10 cellular contexts compared by ENCODE assay signal in genomic region chr16:64416232-64417010, GRCh38.
A peak's percentile ranks its signal among the peaks of the same experiment; 100 is the strongest.
DNase-seq lines count a peak whose midpoint lies in the region; ATAC-seq and TF ChIP-seq lines count a peak whose summit lies in the region.
"Had no signal": no experiment of that assay in that cellular context is flagged by ENCODE, and none has a peak within 500 bp of the region (broad histone marks: within the 10 kb centered on the region; RNA-seq: fewer than 3 reads in every experiment).

No MANE protein-coding gene starts in this region.

- H3K27me3 ChIP-seq in heart left ventricle = no peaks in the 10 kb centered on the region
- no peaks in the 10 kb centered on the region for H3K27me3 ChIP-seq in SK-N-SH (ENCODE audit: insufficient read depth)
- H3K27me3 ChIP-seq in upper lobe of right lung = no peaks in the 10 kb centered on the region

- H3K36me3 ChIP-seq in heart left ventricle = no peaks in the 10 kb centered on the region
- H3K36me3 ChIP-seq in SK-N-SH (replicated peaks in 1 of 2; ENCODE audit: control insufficient read depth in 1 of 2, insufficient read depth in 2 of 2, low read length in 1 of 2) = no peaks in the 10 kb centered on the region
- no peaks in the 10 kb centered on the region for H3K36me3 ChIP-seq in upper lobe of right lung

- DNase-seq in heart left ventricle (no peak), cardiac septum (ENCODE audit: low spot score) (no peak), SK-N-SH (no peak), hepatic stellate cell (ENCODE audit: low spot score) (peak; percentile 9), upper lobe of right lung (no peak), NCI-H1436 (lab: John Stamatoyannopoulos, UW) (no peak), GDM1 (lab: John Stamatoyannopoulos, UW) (no peak)

- TF ChIP-seq POLR2A in heart left ventricle (IDR thresholded peaks at IDR 0.05) = no peak

- H3K9ac ChIP-seq in SK-N-SH = peak overlapping the region; percentile 2; the same call in 1 of the 2 replicates

- no peak for TF ChIP-seq RAD21 in SK-N-SH (IDR thresholded peaks at IDR 0.05; ENCODE audit: low read length)

- TF ChIP-seq CTCF in heart left ventricle (IDR thresholded peaks at IDR 0.05) = no peak
- no peak for TF ChIP-seq CTCF in SK-N-SH (IDR thresholded peaks at IDR 0.05)
- TF ChIP-seq CTCF in upper lobe of right lung (IDR thresholded peaks at IDR 0.05) = no peak

- H3K9me3 ChIP-seq in heart left ventricle (no peaks in the 10 kb centered on the region), SK-N-SH (no peaks in the 10 kb centered on the region), upper lobe of right lung (no peaks in the 10 kb centered on the region)

- POLR2A ChIA-PET in SK-N-SH (lab: Yijun Ruan, JAX) = no interaction called here

- no peaks in the 10 kb centered on the region for H3K9me2 ChIP-seq in SK-N-SH

- H3K4me3 ChIP-seq in heart left ventricle = peak overlapping the region in 10 of 12 donors; percentile 7 to 49 (median 36)
- peak overlapping the region; percentile 13 to 27; a peak in 3 of 4 replicates for H3K4me3 ChIP-seq in SK-N-SH (ENCODE audit: low read depth in 2 of 2, low read length in 1 of 2)
- H3K4me3 ChIP-seq in upper lobe of right lung = peak overlapping the region; percentile 36
- H3K4me3 ChIP-seq: K562 had no signal

- ATAC-seq in heart left ventricle = peak in 2 of 4 donors; percentile 21 to 30
- peak; percentile 39 for ATAC-seq in upper lobe of right lung
- no peak for ATAC-seq in GM19395 (IDR thresholded peaks at IDR 0.05; ENCODE audit: unreplicated experiment)
- ATAC-seq: K562 had no signal

- CTCF ChIA-PET in SK-N-SH (lab: Yijun Ruan, JAX) = no interaction called here

- H3K79me2 ChIP-seq in SK-N-SH (ENCODE audit: insufficient read depth) = no peaks in the 10 kb centered on the region

- WGBS in heart left ventricle, 4 donors = 43 to 51% (median 46%) methylated on average over 3 of the region's 3 CpGs
- WGBS in SK-N-SH (ENCODE audit: low lambda C conversion rate) = 39% methylated on average over 3 of the region's 3 CpGs

- H3K27ac ChIP-seq in heart left ventricle = peak overlapping the region in 5 of 12 donors; percentile 26 to 58 (median 47)
- peak overlapping the region; percentile 58 to 71; a peak in 3 of 4 replicates for H3K27ac ChIP-seq in SK-N-SH (ENCODE audit: low read depth in 2 of 2, low read length in 1 of 2)
- H3K27ac ChIP-seq in upper lobe of right lung = peak overlapping the region; percentile 17
- H3K27ac ChIP-seq: C4-2B had no signal

- peak; percentile 29 to 49; a peak in 2 of 4 replicates for TF ChIP-seq EP300 in SK-N-SH (IDR thresholded peaks at IDR 0.05; ENCODE audit: borderline replicate concordance in 1 of 2, low read depth in 1 of 2, low read length in 1 of 2)

- peak overlapping the region; percentile 36 for H3K4me2 ChIP-seq in SK-N-SH

- intact Hi-C loops in heart left ventricle (cut with DNase I) = loop anchor here in 1 of 10 donors (10.0 kb wide), 1 partner anchor 172 kb away; no protein-coding TSS in a partner anchor
- intact Hi-C loops in cardiac septum (cut with DNase I) = no loop called here
- intact Hi-C loops in upper lobe of right lung (cut with DNase I) = no loop called here

- H4K20me1 ChIP-seq in SK-N-SH (ENCODE audit: insufficient read depth) = no peaks in the 10 kb centered on the region

- peak overlapping the region; percentile 75 for H2AFZ ChIP-seq in SK-N-SH (ENCODE audit: low read depth)

- H3F3A ChIP-seq in SK-N-SH (replicated peaks; ENCODE audit: insufficient read depth) = peaks cover 26% of the 10 kb centered on the region

- H3K4me1 ChIP-seq in heart left ventricle = peaks cover 0 to 36% (median 10%) of the 10 kb centered on the region in 12 donors
- H3K4me1 ChIP-seq in SK-N-SH (ENCODE audit: control insufficient read depth in 1 of 2, insufficient read depth in 2 of 2, low read depth in 1 of 2, low read length in 1 of 2) = peaks cover 0 to 8% of the 10 kb centered on the region in 2 experiments; a peak in 2 of 4 replicates
- H3K4me1 ChIP-seq in upper lobe of right lung = peaks cover 5% of the 10 kb centered on the region

TF ChIP-seq in SK-N-SH, 30 proteins besides CTCF, POLR2A, EP300 and RAD21:
- TF ChIP-seq GATA2 (CRISPR knock-in tag; IDR thresholded peaks at IDR 0.05) (no peak), PBX3 (IDR thresholded peaks at IDR 0.05) (peak; percentile 91), ELF1 (IDR thresholded peaks at IDR 0.05) (no peak), FOSL2 (IDR thresholded peaks at IDR 0.05; ENCODE audit: borderline replicate concordance, low read depth) (peak; percentile 28; the same call in 1 of the 2 replicates), CHD2 (IDR thresholded peaks at IDR 0.05; ENCODE audit: low read length, partially characterized antibody) (no peak), TAF1 (IDR thresholded peaks at IDR 0.05; ENCODE audit: borderline replicate concordance, low read depth, low read length) (no peak), TCF12 (IDR thresholded peaks at IDR 0.05) (peak; percentile 95), JUND (IDR thresholded peaks at IDR 0.05) (peak; percentile 55), GABPA (IDR thresholded peaks at IDR 0.05; ENCODE audit: low read depth) (no peak), POLR2AphosphoS5 (IDR thresholded peaks at IDR 0.05; ENCODE audit: low read depth, low read length) (peak; percentile 49), RXRA (IDR thresholded peaks at IDR 0.05; ENCODE audit: borderline replicate concordance, low read depth) (no peak), SIN3A (IDR thresholded peaks at IDR 0.05; ENCODE audit: borderline replicate concordance, low read depth, low read length) (no peak), FOXM1 (IDR thresholded peaks at IDR 0.05; ENCODE audit: low read depth) (peak; percentile 59; the same call in 1 of the 2 replicates), TEAD4 (IDR thresholded peaks at IDR 0.05; ENCODE audit: borderline replicate concordance, insufficient read depth) (no peak), MEF2A (IDR thresholded peaks at IDR 0.05; ENCODE audit: borderline replicate concordance, low read depth) (no peak)
